In genomic region chr5:98770158-98770910, GRCh38 we compare ENCODE assay signal across 1 cellular context.
TF ChIP-seq lines count a peak whose summit lies in the region.

No MANE protein-coding gene starts in this region.

TF ChIP-seq in H1, 55 proteins besides CTCF, POLR2A, EP300 and RAD21 (continued from another document):
- TF ChIP-seq KDM4A (IDR thresholded peaks at IDR 0.05; ENCODE audit: low read depth, low read length, severe bottlenecking) (peak; percentile 48), ASH2L (IDR thresholded peaks at IDR 0.05; ENCODE audit: low read length) (peak; percentile 33), SAP30 (IDR thresholded peaks at IDR 0.05; ENCODE audit: insufficient read depth, insufficient replicate concordance, low read length) (no peak), SRF (IDR thresholded peaks at IDR 0.05; ENCODE audit: low read depth, low read length) (no peak), HDAC6 (IDR thresholded peaks at IDR 0.05; ENCODE audit: low read depth, low read length) (no peak), ZNF274 (IDR thresholded peaks at IDR 0.05; ENCODE audit: borderline replicate concordance, extremely low read depth, low read length) (no peak), MAFK (IDR thresholded peaks at IDR 0.05; ENCODE audit: low read depth, low read length) (no peak), TAF1 (IDR thresholded peaks at IDR 0.05; ENCODE audit: low read depth, low read length) (0 out of 2 replicates have a peak, but pooled peaks have one; percentile 43), CHD1 (IDR thresholded peaks at IDR 0.05; ENCODE audit: low read depth, low read length) (no peak), KDM1A (IDR thresholded peaks at IDR 0.05; ENCODE audit: borderline replicate concordance, low read length) (peak; percentile 22; the same call in 1 of the 2 replicates), RBBP5 (IDR thresholded peaks at IDR 0.05; ENCODE audit: borderline replicate concordance, low read depth, low read length) (no peak; the same call in 1 of the 2 replicates), RFX5 (IDR thresholded peaks at IDR 0.05; ENCODE audit: borderline replicate concordance, low read depth, low read length) (no peak), TEAD4 (IDR thresholded peaks at IDR 0.05; ENCODE audit: low read depth, low read length) (no peak), JUN (IDR thresholded peaks at IDR 0.05; ENCODE audit: low read depth, low read length) (no peak), POLR2AphosphoS5 (IDR thresholded peaks at IDR 0.05; ENCODE audit: low read depth, low read length) (no peak), BRCA1 (IDR thresholded peaks at IDR 0.05; ENCODE audit: low read depth, low read length) (no peak), HDAC2 (IDR thresholded peaks at IDR 0.05; ENCODE audit: borderline replicate concordance in 1 of 2, low read depth in 2 of 2, low read length in 2 of 2) (0 out of 4 replicates have a peak, but pooled peaks of 1 of the 2 experiments have one; percentile 23), PHF8 (conservative IDR thresholded peaks at IDR 0.05; ENCODE audit: low read depth, low read length) (0 out of 2 replicates have a peak, but pooled peaks have one; percentile 31), CEBPB (IDR thresholded peaks at IDR 0.05; ENCODE audit: low read depth, low read length) (peak; percentile 38; the same call in 1 of the 2 replicates), CHD2 (IDR thresholded peaks at IDR 0.05; ENCODE audit: low read length) (no peak), SP4 (IDR thresholded peaks at IDR 0.05; ENCODE audit: low read length) (no peak), POU5F1 (IDR thresholded peaks at IDR 0.05; ENCODE audit: low read depth, low read length) (no peak)
- TF ChIP-seq, protein P1, sequence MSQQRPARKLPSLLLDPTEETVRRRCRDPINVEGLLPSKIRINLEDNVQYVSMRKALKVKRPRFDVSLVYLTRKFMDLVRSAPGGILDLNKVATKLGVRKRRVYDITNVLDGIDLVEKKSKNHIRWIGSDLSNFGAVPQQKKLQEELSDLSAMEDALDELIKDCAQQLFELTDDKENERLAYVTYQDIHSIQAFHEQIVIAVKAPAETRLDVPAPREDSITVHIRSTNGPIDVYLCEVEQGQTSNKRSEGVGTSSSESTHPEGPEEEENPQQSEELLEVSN (IDR thresholded peaks at IDR 0.05), result no peak
- TF ChIP-seq, protein P2, sequence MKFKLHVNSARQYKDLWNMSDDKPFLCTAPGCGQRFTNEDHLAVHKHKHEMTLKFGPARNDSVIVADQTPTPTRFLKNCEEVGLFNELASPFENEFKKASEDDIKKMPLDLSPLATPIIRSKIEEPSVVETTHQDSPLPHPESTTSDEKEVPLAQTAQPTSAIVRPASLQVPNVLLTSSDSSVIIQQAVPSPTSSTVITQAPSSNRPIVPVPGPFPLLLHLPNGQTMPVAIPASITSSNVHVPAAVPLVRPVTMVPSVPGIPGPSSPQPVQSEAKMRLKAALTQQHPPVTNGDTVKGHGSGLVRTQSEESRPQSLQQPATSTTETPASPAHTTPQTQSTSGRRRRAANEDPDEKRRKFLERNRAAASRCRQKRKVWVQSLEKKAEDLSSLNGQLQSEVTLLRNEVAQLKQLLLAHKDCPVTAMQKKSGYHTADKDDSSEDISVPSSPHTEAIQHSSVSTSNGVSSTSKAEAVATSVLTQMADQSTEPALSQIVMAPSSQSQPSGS (IDR thresholded peaks at IDR 0.05; ENCODE audit: low read length), result peak; percentile 74; the same call in 1 of the 2 replicates
